Comparison of ENCODE assay signal across 27 cellular contexts in genomic region chr7:143418681-143419458, GRCh38. TPM values are rescaled to one million over a fixed set of nuclear protein-coding genes. Genes with fewer than 3 reads are reported as not detected.
DNase-seq lines count a peak whose midpoint lies in the region; ATAC-seq, FAIRE-seq and TF ChIP-seq lines count a peak whose summit lies in the region.
"Had no signal": no experiment of that assay in that cellular context is flagged by ENCODE, and none has a peak within 500 bp of the region (broad histone marks: within the 10 kb centered on the region; RNA-seq: fewer than 3 reads in every experiment).

No MANE protein-coding gene starts in this region.

- POLR2A ChIA-PET in activated CD4-positive, alpha-beta memory T cell treated with anti-CD3 and anti-CD28 coated beads, Interleukin-2, amount 10 ng/mL, durations not matched to agents 7 days and 5 days (lab: Charles Lee): no interaction called here
- POLR2A ChIA-PET in activated CD4-positive, alpha-beta memory T cell treated with anti-CD3 and anti-CD28 coated beads for 36 hours (lab: Charles Lee): interaction anchor here (0.6 kb wide), 1 partner anchor 492 kb away, joined by 4 read pairs; no protein-coding TSS in a partner anchor

- H3K9me3 Mint-ChIP-seq in activated CD4-positive, alpha-beta memory T cell treated with anti-CD3 and anti-CD28 coated beads, Interleukin-2, amount 10 ng/mL, durations not matched to agents 7 days and 5 days: no peaks in the 10 kb centered on the region
- peaks cover 6% of the 10 kb centered on the region for H3K9me3 Mint-ChIP-seq in activated CD4-positive, alpha-beta memory T cell treated with anti-CD3 and anti-CD28 coated beads for 36 hours
- peaks cover 6% of the 10 kb centered on the region for H3K9me3 Mint-ChIP-seq in dendritic cell treated with granulocyte-macrophage colony-stimulating factor and Interleukin-4, amounts not matched to agents 40 ng/mL and 50 ng/mL, for 4 days
- no peaks in the 10 kb centered on the region for H3K9me3 Mint-ChIP-seq in immature natural killer cell
- H3K9me3 Mint-ChIP-seq: CD4-positive, CD25-positive, alpha-beta regulatory T cell had no signal

- intact Hi-C loops in activated CD4-positive, alpha-beta memory T cell treated with anti-CD3 and anti-CD28 coated beads for 36 hours (cut with micrococcal nuclease): loop anchor here (5.0 kb wide), 2 partner anchors 107 to 412 kb away; no protein-coding TSS in a partner anchor
- intact Hi-C loops in dendritic cell treated with granulocyte-macrophage colony-stimulating factor and Interleukin-4, amounts not matched to agents 40 ng/mL and 50 ng/mL, for 4 days (cut with micrococcal nuclease): loop anchor here (5.0 to 10.0 kb wide), 2 partner anchors 66 to 97 kb away; no protein-coding TSS in a partner anchor

- H3K4me3 ChIP-seq in keratinocyte (ENCODE audit: control insufficient read depth in 2 of 3, extremely low read depth in 1 of 3, insufficient read depth in 2 of 3, low read depth in 1 of 3, low read length in 3 of 3): no peak overlapping the region
- H3K4me3 ChIP-seq: PC-9, SJCRH30 had no signal

- H2AFZ ChIP-seq in keratinocyte (ENCODE audit: control insufficient read depth, low read length): peak overlapping the region; percentile 32
- H2AFZ ChIP-seq: PC-9 had no signal

- no peak for FAIRE-seq in keratinocyte (lab: Jason Lieb, UNC)
- FAIRE-seq: GM12892, GM19239 had no signal

- no peaks in the 10 kb centered on the region for H3K9me3 ChIP-seq in keratinocyte (ENCODE audit: control insufficient read depth, low read depth, low read length)
- H3K9me3 ChIP-seq: BE2C, SJCRH30 had no signal

- no peak overlapping the region for H3K4me3 Mint-ChIP-seq in activated CD4-positive, alpha-beta memory T cell treated with anti-CD3 and anti-CD28 coated beads, Interleukin-2, amount 10 ng/mL, durations not matched to agents 7 days and 5 days
- H3K4me3 Mint-ChIP-seq in activated CD4-positive, alpha-beta memory T cell treated with anti-CD3 and anti-CD28 coated beads for 36 hours: no peak overlapping the region
- H3K4me3 Mint-ChIP-seq in dendritic cell treated with granulocyte-macrophage colony-stimulating factor and Interleukin-4, amounts not matched to agents 40 ng/mL and 50 ng/mL, for 4 days: no peak overlapping the region
- H3K4me3 Mint-ChIP-seq in immature natural killer cell: no peak overlapping the region
- H3K4me3 Mint-ChIP-seq: CD4-positive, CD25-positive, alpha-beta regulatory T cell had no signal

- no peak for ATAC-seq in HG03135 (IDR thresholded peaks at IDR 0.05; ENCODE audit: unreplicated experiment)
- no peak for ATAC-seq in GM19455 (IDR thresholded peaks at IDR 0.05; ENCODE audit: unreplicated experiment)
- ATAC-seq: Right ventricle myocardium inferior had no signal

- no peak for TF ChIP-seq CTCF in keratinocyte (optimal IDR thresholded peaks at IDR 0.05 in 1 of 3, IDR thresholded peaks at IDR 0.05 in 1 of 3, conservative IDR thresholded peaks at IDR 0.05 in 1 of 3; ENCODE audit: extremely low read depth in 1 of 3, insufficient read depth in 2 of 3, low read length in 3 of 3)

- no peaks in the 10 kb centered on the region for H4K20me1 ChIP-seq in keratinocyte (ENCODE audit: control insufficient read depth, extremely low read depth, insufficient read depth, low read length)

- DNase-seq in activated CD4-positive, alpha-beta memory T cell treated with anti-CD3 and anti-CD28 coated beads, Interleukin-2, amount 10 ng/mL, durations not matched to agents 7 days and 5 days: peak; percentile 9
- DNase-seq in activated CD4-positive, alpha-beta memory T cell treated with anti-CD3 and anti-CD28 coated beads for 36 hours: no peak
- no peak for DNase-seq in keratinocyte (ENCODE audit: low read depth, low spot score)
- DNase-seq in immature natural killer cell: no peak
- no peak for DNase-seq in hypothalamus (lab: John Stamatoyannopoulos, UW)
- DNase-seq: 8988T; ACHN; BE2C; CD4-positive, CD25-positive, alpha-beta regulatory T cell; DMS153; DND-41; H7; KG1; MM.1S; NCI-H2029; NCI-H446 treated with DMSO at 0.1 percent for 48 hours; NCI-H526 treated with DMSO at 0.1 percent for 48 hours; PC-9; SJCRH30 had no signal

- peaks cover 3% of the 10 kb centered on the region for H3K27me3 Mint-ChIP-seq in activated CD4-positive, alpha-beta memory T cell treated with anti-CD3 and anti-CD28 coated beads, Interleukin-2, amount 10 ng/mL, durations not matched to agents 7 days and 5 days
- no peaks in the 10 kb centered on the region for H3K27me3 Mint-ChIP-seq in activated CD4-positive, alpha-beta memory T cell treated with anti-CD3 and anti-CD28 coated beads for 36 hours
- H3K27me3 Mint-ChIP-seq in dendritic cell treated with granulocyte-macrophage colony-stimulating factor and Interleukin-4, amounts not matched to agents 40 ng/mL and 50 ng/mL, for 4 days: no peaks in the 10 kb centered on the region
- H3K27me3 Mint-ChIP-seq in immature natural killer cell (ENCODE audit: low read depth in 3 of 3): peaks cover 5 to 14% (median 9%) of the 10 kb centered on the region in 3 donors

- H3K9ac ChIP-seq in keratinocyte (ENCODE audit: control insufficient read depth, extremely low read depth, insufficient read depth, low read length): no peak overlapping the region

- no peak overlapping the region for H3K27ac Mint-ChIP-seq in activated CD4-positive, alpha-beta memory T cell treated with anti-CD3 and anti-CD28 coated beads, Interleukin-2, amount 10 ng/mL, durations not matched to agents 7 days and 5 days
- no peak overlapping the region for H3K27ac Mint-ChIP-seq in activated CD4-positive, alpha-beta memory T cell treated with anti-CD3 and anti-CD28 coated beads for 36 hours
- H3K27ac Mint-ChIP-seq in dendritic cell treated with granulocyte-macrophage colony-stimulating factor and Interleukin-4, amounts not matched to agents 40 ng/mL and 50 ng/mL, for 4 days: peak overlapping the region; percentile 19
- H3K27ac Mint-ChIP-seq in immature natural killer cell: no peak overlapping the region

- no peaks in the 10 kb centered on the region for H3K4me1 Mint-ChIP-seq in activated CD4-positive, alpha-beta memory T cell treated with anti-CD3 and anti-CD28 coated beads, Interleukin-2, amount 10 ng/mL, durations not matched to agents 7 days and 5 days
- peaks cover 2% of the 10 kb centered on the region for H3K4me1 Mint-ChIP-seq in activated CD4-positive, alpha-beta memory T cell treated with anti-CD3 and anti-CD28 coated beads for 36 hours (ENCODE audit: low read depth)
- peaks cover 19% of the 10 kb centered on the region for H3K4me1 Mint-ChIP-seq in dendritic cell treated with granulocyte-macrophage colony-stimulating factor and Interleukin-4, amounts not matched to agents 40 ng/mL and 50 ng/mL, for 4 days (ENCODE audit: low read depth)
- no peaks in the 10 kb centered on the region for H3K4me1 Mint-ChIP-seq in immature natural killer cell

- CTCF ChIA-PET in activated CD4-positive, alpha-beta memory T cell treated with anti-CD3 and anti-CD28 coated beads, Interleukin-2, amount 10 ng/mL, durations not matched to agents 7 days and 5 days (lab: Charles Lee): interaction anchor here (1.9 kb wide), 1 partner anchor 204 kb away, joined by 5 read pairs; no protein-coding TSS in a partner anchor
- CTCF ChIA-PET in activated CD4-positive, alpha-beta memory T cell treated with anti-CD3 and anti-CD28 coated beads for 36 hours (lab: Charles Lee): interaction anchor here (0.6 to 4.3 kb wide), 3 partner anchors 39 to 179 kb away, joined by 4 to 64 read pairs (median 4); no protein-coding TSS in a partner anchor

- H3K36me3 ChIP-seq in keratinocyte (ENCODE audit: control insufficient read depth in 2 of 2, extremely low read depth in 1 of 2, insufficient read depth in 2 of 2, low read length in 2 of 2): no peaks in the 10 kb centered on the region
- H3K36me3 ChIP-seq: BE2C, SJCRH30 had no signal

- dilution Hi-C loops in keratinocyte (cut with MboI; ENCODE audit: extremely low pct_ligation_motif_present, low sequenced_read_pairs): no loop called here

- no peaks in the 10 kb centered on the region for H3K36me3 Mint-ChIP-seq in activated CD4-positive, alpha-beta memory T cell treated with anti-CD3 and anti-CD28 coated beads, Interleukin-2, amount 10 ng/mL, durations not matched to agents 7 days and 5 days (ENCODE audit: low read depth)
- H3K36me3 Mint-ChIP-seq in activated CD4-positive, alpha-beta memory T cell treated with anti-CD3 and anti-CD28 coated beads for 36 hours: peaks cover 4% of the 10 kb centered on the region
- no peaks in the 10 kb centered on the region for H3K36me3 Mint-ChIP-seq in dendritic cell treated with granulocyte-macrophage colony-stimulating factor and Interleukin-4, amounts not matched to agents 40 ng/mL and 50 ng/mL, for 4 days (ENCODE audit: low read depth)
- H3K36me3 Mint-ChIP-seq in immature natural killer cell: peaks cover 0 to 6% (median 0%) of the 10 kb centered on the region in 3 donors

- no peaks in the 10 kb centered on the region for H3K79me2 ChIP-seq in keratinocyte (ENCODE audit: control insufficient read depth, insufficient read depth, low read length)

- H3K4me2 ChIP-seq in keratinocyte (ENCODE audit: control insufficient read depth, extremely low read depth, insufficient read depth, low read depth, low read length): no peak overlapping the region
- H3K4me2 ChIP-seq: PC-9 had no signal

- H3K9me1 ChIP-seq in keratinocyte (ENCODE audit: control insufficient read depth, extremely low read depth, insufficient read depth, low read length): no peaks in the 10 kb centered on the region

- no peaks in the 10 kb centered on the region for H3K27me3 ChIP-seq in keratinocyte (ENCODE audit: control insufficient read depth, extremely low read depth, insufficient read depth, low read length)

- peaks cover 24% of the 10 kb centered on the region for H3K4me1 ChIP-seq in keratinocyte (ENCODE audit: control insufficient read depth, extremely low read depth, insufficient read depth, low read length)
- H3K4me1 ChIP-seq: BE2C had no signal

- H3K27ac ChIP-seq in keratinocyte (ENCODE audit: control insufficient read depth, insufficient read depth, low read length): no peak overlapping the region
- H3K27ac ChIP-seq: PC-9, SJCRH30 had no signal

RNA-seq across cellular contexts. Expression of gene EPHA1, which starts 10.2 kb away (rescaled TPM):
- total RNA-seq in activated CD4-positive, alpha-beta memory T cell treated with anti-CD3 and anti-CD28 coated beads, Interleukin-2, amount 10 ng/mL, durations not matched to agents 7 days and 5 days: 1 to 10 TPM; 1.1 to 1.2 TPM
- 1 to 10 TPM; 2.9 to 4.3 TPM for total RNA-seq in activated CD4-positive, alpha-beta memory T cell treated with anti-CD3 and anti-CD28 coated beads for 36 hours
- polyA plus RNA-seq in keratinocyte: 24.6 to 37.1 TPM (median 31.9 TPM) in 3 replicates
- 20.1 TPM for polyA plus RNA-seq in keratinocyte (2011; ENCODE audit: low read depth)
- 9.5 and 11.8 TPM in 2 replicates for polyA plus RNA-seq in keratinocyte (2011; cell fraction: cytosol; rRNA removed)
- polyA plus RNA-seq in keratinocyte (2011; cell fraction: nucleus; rRNA removed): 51.7 and 60.6 TPM in 2 replicates
- polyA plus RNA-seq in keratinocyte (2012; ENCODE audit: low replicate concordance): 23.0 and 34.4 TPM in 2 replicates
- 44.3 to 50.0 TPM (median 49.9 TPM) in 3 replicates for polyA minus RNA-seq in keratinocyte
- polyA minus RNA-seq in keratinocyte (2011; cell fraction: cytosol; rRNA and poly(A)+ RNA removed): 21.5 TPM
- polyA minus RNA-seq in keratinocyte (2011; cell fraction: nucleus; rRNA and poly(A)+ RNA removed): 40.5 and 44.2 TPM in 2 replicates
- under 1 TPM in 2 of 3 donors, not detected in 1; 0.22 to 0.51 TPM for polyA plus RNA-seq in immature natural killer cell
- total RNA-seq: Right ventricle myocardium inferior, RPMI7951 had no signal

RNA-seq across cellular contexts. Expression of gene TAS2R60, which starts 24.4 kb away (rescaled TPM):
- not detected for total RNA-seq in activated CD4-positive, alpha-beta memory T cell treated with anti-CD3 and anti-CD28 coated beads, Interleukin-2, amount 10 ng/mL, durations not matched to agents 7 days and 5 days
- total RNA-seq in activated CD4-positive, alpha-beta memory T cell treated with anti-CD3 and anti-CD28 coated beads for 36 hours: not detected
- polyA plus RNA-seq in keratinocyte (0.08 to 0.20 TPM (median 0.17 TPM) in 3 replicates), immature natural killer cell (not detected)
- not detected for polyA plus RNA-seq in keratinocyte (2011; ENCODE audit: low read depth)
- polyA plus RNA-seq in keratinocyte (2011; cell fraction: cytosol; rRNA removed): not detected in 2 replicates
- polyA plus RNA-seq in keratinocyte (2011; cell fraction: nucleus; rRNA removed): 0.27 and 0.56 TPM in 2 replicates
- polyA plus RNA-seq in keratinocyte (2012; ENCODE audit: low replicate concordance): 0.18 TPM in 1 of 2 replicates, not detected in the other
- polyA minus RNA-seq in keratinocyte: 0.63 to 2.3 TPM in 2 of 3 replicates, not detected in the other
- polyA minus RNA-seq in keratinocyte (2011; cell fraction: cytosol; rRNA and poly(A)+ RNA removed): not detected
- 1.4 and 3.3 TPM in 2 replicates for polyA minus RNA-seq in keratinocyte (2011; cell fraction: nucleus; rRNA and poly(A)+ RNA removed)
- total RNA-seq: H7, HT1080, PC-9, Right ventricle myocardium inferior, RPMI7951, SJCRH30 had no signal

RNA-seq across cellular contexts. Expression of gene ZYX, which starts 37.7 kb away (rescaled TPM):
- 100 to 1,000 TPM; 235 to 249 TPM for total RNA-seq in activated CD4-positive, alpha-beta memory T cell treated with anti-CD3 and anti-CD28 coated beads, Interleukin-2, amount 10 ng/mL, durations not matched to agents 7 days and 5 days
- 100 to 1,000 TPM; 137 to 140 TPM for total RNA-seq in activated CD4-positive, alpha-beta memory T cell treated with anti-CD3 and anti-CD28 coated beads for 36 hours
- 17.6 to 77.8 TPM (median 22.5 TPM) in 3 replicates for polyA plus RNA-seq in keratinocyte
- polyA plus RNA-seq in keratinocyte (2011; ENCODE audit: low read depth): 43.5 TPM
- 58.1 and 116 TPM in 2 replicates for polyA plus RNA-seq in keratinocyte (2011; cell fraction: cytosol; rRNA removed)
- polyA plus RNA-seq in keratinocyte (2011; cell fraction: nucleus; rRNA removed): 102 and 140 TPM in 2 replicates
- 129 and 217 TPM in 2 replicates for polyA plus RNA-seq in keratinocyte (2012; ENCODE audit: low replicate concordance)
- polyA minus RNA-seq in keratinocyte: 42.3 to 427 TPM (median 56.3 TPM) in 3 replicates
- polyA minus RNA-seq in keratinocyte (2011; cell fraction: cytosol; rRNA and poly(A)+ RNA removed): 202 TPM
- 53.6 and 67.5 TPM in 2 replicates for polyA minus RNA-seq in keratinocyte (2011; cell fraction: nucleus; rRNA and poly(A)+ RNA removed)
- 100 to 1,000 TPM in 1 of 3 donors, 10 to 100 TPM in 2; 50.7 to 144 (median 51.9) TPM for polyA plus RNA-seq in immature natural killer cell

RNA-seq across cellular contexts. Expression of gene FAM131B, which starts 56.4 kb away (rescaled TPM):
- total RNA-seq in activated CD4-positive, alpha-beta memory T cell treated with anti-CD3 and anti-CD28 coated beads, Interleukin-2, amount 10 ng/mL, durations not matched to agents 7 days and 5 days: 1 to 10 TPM; 1.2 TPM
- 1 to 10 TPM; 1.9 to 2.3 TPM for total RNA-seq in activated CD4-positive, alpha-beta memory T cell treated with anti-CD3 and anti-CD28 coated beads for 36 hours
- polyA plus RNA-seq in keratinocyte (0.12 to 0.24 TPM (median 0.21 TPM) in 3 replicates), immature natural killer cell (1 to 10 TPM; 1.2 to 2.3 (median 1.9) TPM)
- polyA plus RNA-seq in keratinocyte (2011; ENCODE audit: low read depth): not detected
- polyA plus RNA-seq in keratinocyte (2011; cell fraction: cytosol; rRNA removed): 0.12 and 0.16 TPM in 2 replicates
- 0.23 and 0.28 TPM in 2 replicates for polyA plus RNA-seq in keratinocyte (2011; cell fraction: nucleus; rRNA removed)
- 0.09 TPM in 1 of 2 replicates, not detected in the other for polyA plus RNA-seq in keratinocyte (2012; ENCODE audit: low replicate concordance)
- 0.20 to 0.43 TPM (median 0.38 TPM) in 3 replicates for polyA minus RNA-seq in keratinocyte
- not detected for polyA minus RNA-seq in keratinocyte (2011; cell fraction: cytosol; rRNA and poly(A)+ RNA removed)
- polyA minus RNA-seq in keratinocyte (2011; cell fraction: nucleus; rRNA and poly(A)+ RNA removed): 0.21 and 0.23 TPM in 2 replicates
- total RNA-seq: RPMI7951 had no signal

RNA-seq across cellular contexts. Expression of gene TAS2R41, which starts 58.8 kb away (rescaled TPM):
- not detected for total RNA-seq in activated CD4-positive, alpha-beta memory T cell treated with anti-CD3 and anti-CD28 coated beads, Interleukin-2, amount 10 ng/mL, durations not matched to agents 7 days and 5 days
- total RNA-seq in activated CD4-positive, alpha-beta memory T cell treated with anti-CD3 and anti-CD28 coated beads for 36 hours: not detected
- not detected in 3 replicates for polyA plus RNA-seq in keratinocyte
- polyA plus RNA-seq in keratinocyte (2011; ENCODE audit: low read depth): not detected
- not detected in 2 replicates for polyA plus RNA-seq in keratinocyte (2011; cell fraction: cytosol; rRNA removed)
- polyA plus RNA-seq in keratinocyte (2011; cell fraction: nucleus; rRNA removed): 0.27 and 0.45 TPM in 2 replicates
- not detected in 2 replicates for polyA plus RNA-seq in keratinocyte (2012; ENCODE audit: low replicate concordance)
- 1.0 to 1.2 TPM in 2 of 3 replicates, not detected in the other for polyA minus RNA-seq in keratinocyte
- not detected for polyA minus RNA-seq in keratinocyte (2011; cell fraction: cytosol; rRNA and poly(A)+ RNA removed)
- polyA minus RNA-seq in keratinocyte (2011; cell fraction: nucleus; rRNA and poly(A)+ RNA removed): 0.84 and 1.9 TPM in 2 replicates
- not detected for polyA plus RNA-seq in immature natural killer cell
- total RNA-seq: HT1080, PC-9, Right ventricle myocardium inferior, RPMI7951, SJCRH30 had no signal
- polyA plus RNA-seq: CD4-positive, CD25-positive, alpha-beta regulatory T cell had no signal
